Comparison of ENCODE assay signal across 1 cellular context in genomic region chr12:94225924-94226630, GRCh38.
TF ChIP-seq lines count a peak whose summit lies in the region.

No MANE protein-coding gene starts in this region.

TF ChIP-seq in GM23338, 12 proteins besides CTCF, POLR2A, EP300 and RAD21 (continued from another document):
- TF ChIP-seq ZNF462 (CRISPR knock-in tag; IDR thresholded peaks at IDR 0.05) (no peak), ZNF331 (CRISPR knock-in tag; IDR thresholded peaks at IDR 0.05; ENCODE audit: low read depth) (no peak), EZH2 (IDR thresholded peaks at IDR 0.05; ENCODE audit: low read depth, unreplicated experiment) (no peak), ETS1 (IDR thresholded peaks at IDR 0.05) (no peak), REST (IDR thresholded peaks at IDR 0.05; ENCODE audit: unreplicated experiment) (no peak), NANOG (IDR thresholded peaks at IDR 0.05; ENCODE audit: borderline replicate concordance) (no peak), JUNB (IDR thresholded peaks at IDR 0.05; ENCODE audit: unreplicated experiment) (no peak), EZH2phosphoT487 (IDR thresholded peaks at IDR 0.05; ENCODE audit: unreplicated experiment) (no peak), CREB1 (CRISPR knock-in tag; IDR thresholded peaks at IDR 0.05; ENCODE audit: low read depth) (no peak), POLR2AphosphoS5 (IDR thresholded peaks at IDR 0.05; ENCODE audit: low read depth) (no peak)
